26 cellular contexts compared by ENCODE assay signal in the genomic region with DNA sequence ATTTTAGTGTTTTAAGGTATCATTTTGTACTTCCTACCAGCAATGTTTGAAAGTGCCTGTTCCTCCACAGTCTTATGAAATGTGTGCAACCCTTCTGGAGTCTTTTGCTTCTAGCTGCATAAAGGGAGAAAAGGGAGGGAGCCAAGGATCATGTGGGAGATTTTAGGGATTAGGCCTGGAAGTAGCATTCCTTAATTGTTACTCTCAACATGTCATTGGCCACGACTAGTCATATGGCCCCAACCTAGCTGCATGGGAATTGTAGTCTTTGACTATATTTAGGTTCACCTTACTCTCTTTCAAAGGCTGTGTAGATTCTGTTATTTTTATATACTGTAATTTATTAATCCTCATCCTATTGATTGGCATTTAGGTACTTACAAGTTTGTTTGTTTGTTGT. TPM values are rescaled to one million over a fixed set of nuclear protein-coding genes. Genes with fewer than 3 reads are reported as not detected.
A peak's percentile ranks its signal among the peaks of the same experiment; 100 is the strongest.
DNase-seq lines count a peak whose midpoint lies in the region; ATAC-seq, FAIRE-seq and TF ChIP-seq lines count a peak whose summit lies in the region.
"Had no signal": no experiment of that assay in that cellular context is flagged by ENCODE, and none has a peak within 500 bp of the region (broad histone marks: within the 10 kb centered on the region; RNA-seq: fewer than 3 reads in every experiment).

No MANE protein-coding gene starts in this region.

- 33% methylated on average over 1 of the region's 1 CpG for WGBS in GM12878 (ENCODE audit: insufficient coverage, insufficient replicate concordance, low lambda C conversion rate, missing lambda C conversion rate)
- no CpG with 5 or more reads among the region's 1 CpG for WGBS in H9 (ENCODE audit: extremely low coverage, insufficient read length, low lambda C conversion rate)

- TF ChIP-seq RAD21 in GM12878 (IDR thresholded peaks at IDR 0.05; ENCODE audit: insufficient read depth, low read depth, low read length): no peak

- no peak overlapping the region for H3K27ac Mint-ChIP-seq in H9
- H3K27ac Mint-ChIP-seq: activated CD4-positive, alpha-beta T cell treated with anti-CD3 and anti-CD28 coated beads, Interleukin-2, amount 10 ng/mL, durations not matched to agents 24 days and 14 days; CD4-positive, alpha-beta memory T cell; stimulated activated memory B cell treated with anti-CD40 and anti-IgM and Interleukin-4, amounts not matched to agents 10 μg/mL and 1 μg/mL and 100 μg/mL, for 72 hours had no signal

- no peaks in the 10 kb centered on the region for H3K79me1 ChIP-seq in H9 (ENCODE audit: insufficient read depth, low read depth, low read length, poor library complexity, severe bottlenecking)

- BruUV-seq in GM12878 (replicated peaks; lab: Mats Ljungman, UMichigan): no TSS peak

- no peaks in the 10 kb centered on the region for H3K9me3 Mint-ChIP-seq in H9
- H3K9me3 Mint-ChIP-seq: activated CD4-positive, alpha-beta T cell treated with anti-CD3 and anti-CD28 coated beads, Interleukin-2, amount 10 ng/mL, durations not matched to agents 24 days and 14 days; CD4-positive, alpha-beta memory T cell; IgD-negative memory B cell; stimulated activated memory B cell treated with anti-CD40 and anti-IgM and Interleukin-4, amounts not matched to agents 10 μg/mL and 1 μg/mL and 100 μg/mL, for 72 hours had no signal

- peaks cover 7 to 51% (median 22%) of the 10 kb centered on the region in 3 experiments; a peak in 6 of 7 replicates for H3K36me3 Mint-ChIP-seq in H9 (ENCODE audit: insufficient read depth in 1 of 3, low read depth in 3 of 3)

- no peak overlapping the region for H2BK5ac ChIP-seq in H9 (ENCODE audit: insufficient read length, low read length)

- in situ Hi-C loops in GM12878 (cut with MboI): no loop called here

- SMC1A ChIA-PET in GM12878 (lab: Charles Lee; ENCODE audit: uncharacterized antibody, unreplicated experiment): interaction anchor here (0.6 to 4.4 kb wide), 2 partner anchors 243 to 307 kb away, joined by 3 to 135 read pairs; no protein-coding TSS in a partner anchor

- no peak overlapping the region for H4K8ac ChIP-seq in H9 (replicated peaks; ENCODE audit: insufficient read length, low read depth, low read length)

- H3K9ac ChIP-seq in GM12878 (ENCODE audit: control insufficient read depth, insufficient read depth, low read length) (no peak overlapping the region), H9 (ENCODE audit: extremely low read depth, insufficient read length, low read length) (no peak overlapping the region)

- no peak overlapping the region for H2BK20ac ChIP-seq in H9 (ENCODE audit: low read depth, low read length, poor library complexity, severe bottlenecking)

- RAD21 ChIA-PET in GM12878 (lab: Charles Lee; ENCODE audit: unreplicated experiment): interaction anchor here (0.6 to 3.8 kb wide), 3 partner anchors 19 to 244 kb away, joined by 3 to 160 read pairs (median 3); no protein-coding TSS in a partner anchor

- H3K79me2 ChIP-seq in GM12878 (ENCODE audit: control insufficient read depth, insufficient read depth, low read length) (no peaks in the 10 kb centered on the region), H9 (ENCODE audit: insufficient read depth, low read length) (no peaks in the 10 kb centered on the region)

- peak; percentile 41 for DNase-seq in AG08396 (ENCODE audit: low spot score)
- DNase-seq in HCEC 1CT: peak; percentile 56
- DNase-seq in GM12878 (ENCODE audit: low read depth, low spot score): no peak
- peak; percentile 35 for DNase-seq in myocyte (ENCODE audit: low read depth)
- no peak for DNase-seq in H9
- DNase-seq in left colon: no peak
- DNase-seq in activated naive CD4-positive, alpha-beta T cell treated with Interleukin-2 at 50 U/mL for 16 hours: no peak
- DNase-seq: activated CD4-positive, alpha-beta T cell treated with anti-CD3 and anti-CD28 coated beads, Interleukin-2, amount 10 ng/mL, durations not matched to agents 24 days and 14 days; activated CD8-positive, alpha-beta memory T cell treated with anti-CD3 and anti-CD28 coated beads, Interleukin-2, amount 50 U/mL, for 48 hours; activated effector memory CD4-positive, alpha-beta T cell treated with Interleukin-2 at 50 U/mL for 16 hours; adrenal gland; CD4-positive, alpha-beta memory T cell; DMS79; foreskin melanocyte; GOT3; left ventricle myocardium superior; NCI-H187; retina; tibial artery had no signal

- FAIRE-seq in GM12878 (lab: Jason Lieb, UNC): no peak
- FAIRE-seq: bronchial epithelial cell, endothelial cell of umbilical vein had no signal

- no peak overlapping the region for H4K5ac ChIP-seq in H9 (ENCODE audit: insufficient read length, low read depth, low read length)

- no peak overlapping the region for H3K4me2 ChIP-seq in GM12878 (ENCODE audit: control insufficient read depth, insufficient read depth)
- H3K4me2 ChIP-seq in H9 (ENCODE audit: insufficient read depth, insufficient read length, low read length): no peak overlapping the region

- no peak overlapping the region for H3K4ac ChIP-seq in H9 (ENCODE audit: low read depth, low read length)

- no peak overlapping the region for H2AK5ac ChIP-seq in H9 (ENCODE audit: insufficient read length, low read length)

- TF ChIP-seq CTCF in GM12878 (IDR thresholded peaks at IDR 0.05 in 2 of 3, conservative IDR thresholded peaks at IDR 0.05 in 1 of 3; ENCODE audit: control insufficient read depth in 2 of 3, extremely low read depth in 1 of 3, insufficient read depth in 1 of 3, low read depth in 3 of 3, low read length in 3 of 3) (no peak), H9 (conservative IDR thresholded peaks at IDR 0.05) (no peak)

- H3K27me3 Mint-ChIP-seq in H9 (ENCODE audit: low read depth): no peaks in the 10 kb centered on the region
- H3K27me3 Mint-ChIP-seq: activated CD4-positive, alpha-beta T cell treated with anti-CD3 and anti-CD28 coated beads, Interleukin-2, amount 10 ng/mL, durations not matched to agents 24 days and 14 days; CD4-positive, alpha-beta memory T cell; IgD-negative memory B cell; stimulated activated memory B cell treated with anti-CD40 and anti-IgM and Interleukin-4, amounts not matched to agents 10 μg/mL and 1 μg/mL and 100 μg/mL, for 72 hours had no signal

- CTCF ChIA-PET in GM12878 (lab: Yijun Ruan, JAX): interaction anchor here (0.7 to 12.2 kb wide), 3 partner anchors 12 to 245 kb away, joined by 4 to 319 read pairs (median 136); no protein-coding TSS in a partner anchor

- no peak overlapping the region for H3K56ac ChIP-seq in H9 (ENCODE audit: insufficient read length, low read depth, low read length)

- ATAC-seq in GM12878 (no peak), left colon (no peak), GM21619 (IDR thresholded peaks at IDR 0.05; ENCODE audit: unreplicated experiment) (no peak)
- ATAC-seq: left ventricle myocardium superior; stimulated activated memory B cell treated with anti-CD40 and anti-IgM and Interleukin-4, amounts not matched to agents 10 μg/mL and 1 μg/mL and 100 μg/mL, for 72 hours had no signal

- intact Hi-C loops in GM12878 (cut with micrococcal nuclease; ENCODE audit: unreplicated experiment): loop anchor here (5.0 kb wide), 1 partner anchor 181 kb away; no protein-coding TSS in a partner anchor
- intact Hi-C loops in left colon (cut with DNase I, micrococcal nuclease): no loop called here

- no peaks in the 10 kb centered on the region for H3K23me2 ChIP-seq in H9 (ENCODE audit: insufficient read length, low read depth, low read length, poor library complexity, severe bottlenecking)

- H3K4me3 Mint-ChIP-seq in H9: no peak overlapping the region
- H3K4me3 Mint-ChIP-seq: activated CD4-positive, alpha-beta T cell treated with anti-CD3 and anti-CD28 coated beads, Interleukin-2, amount 10 ng/mL, durations not matched to agents 24 days and 14 days; CD4-positive, alpha-beta memory T cell; IgD-negative memory B cell; stimulated activated memory B cell treated with anti-CD40 and anti-IgM and Interleukin-4, amounts not matched to agents 10 μg/mL and 1 μg/mL and 100 μg/mL, for 72 hours had no signal

- POLR2A ChIA-PET in GM12878 (lab: Charles Lee): no interaction called here

- H3K18ac ChIP-seq in H9 (ENCODE audit: insufficient read length, low read depth, low read length): no peak overlapping the region

- H2BK120ac ChIP-seq in H9 (ENCODE audit: low read depth, low read length, poor library complexity, severe bottlenecking): no peak overlapping the region

- H3K23ac ChIP-seq in H9 (ENCODE audit: insufficient read length, low read depth, low read length): no peak overlapping the region

- H3K36me3 ChIP-seq in GM12878 (ENCODE audit: control insufficient read depth in 2 of 2, insufficient read depth in 2 of 2, low read length in 1 of 2): no peaks in the 10 kb centered on the region; a peak in 1 of 4 replicates

- H3K4me1 ChIP-seq in GM12878 (ENCODE audit: control insufficient read depth, insufficient read depth, low read length): no peaks in the 10 kb centered on the region
- H3K4me1 ChIP-seq in H9 (ENCODE audit: insufficient read depth, low read length): peaks cover 2% of the 10 kb centered on the region; the same call in 1 of the 2 replicates
- H3K4me1 ChIP-seq: adrenal gland had no signal

- H3K27ac ChIP-seq in GM12878 (ENCODE audit: control insufficient read depth, insufficient read depth): no peak overlapping the region
- no peak overlapping the region for H3K27ac ChIP-seq in H9 (ENCODE audit: insufficient read length, low read depth, low read length)
- H3K27ac ChIP-seq: adrenal gland, HL-60, neutrophil had no signal

- no peak for TF ChIP-seq EP300 in GM12878 (IDR thresholded peaks at IDR 0.05; ENCODE audit: borderline replicate concordance in 1 of 2, control insufficient read depth in 1 of 2, low read depth in 2 of 2, low read length in 2 of 2)

- no peak overlapping the region for H2AFZ ChIP-seq in GM12878 (ENCODE audit: control insufficient read depth, low read depth, low read length)
- no peak overlapping the region for H2AFZ ChIP-seq in H9 (ENCODE audit: low read length)

- H3K4me1 Mint-ChIP-seq in H9: peaks cover 13% of the 10 kb centered on the region in 2 experiments
- H3K4me1 Mint-ChIP-seq: stimulated activated memory B cell treated with anti-CD40 and anti-IgM and Interleukin-4, amounts not matched to agents 10 μg/mL and 1 μg/mL and 100 μg/mL, for 72 hours had no signal

- no peak overlapping the region for H4K91ac ChIP-seq in H9 (ENCODE audit: insufficient read length, low read depth, low read length)

- H4K20me1 ChIP-seq in GM12878 (ENCODE audit: control insufficient read depth, insufficient read depth): no peaks in the 10 kb centered on the region
- H4K20me1 ChIP-seq in H9 (ENCODE audit: control insufficient read depth, insufficient read depth, insufficient read length): no peaks in the 10 kb centered on the region

- no peak overlapping the region for H3K4me3 ChIP-seq in GM12878
- H3K4me3 ChIP-seq: adrenal gland, tibial artery had no signal

- H3K9me3 ChIP-seq in GM12878 (replicated peaks; ENCODE audit: control insufficient read depth, insufficient read depth, low read length) (no peaks in the 10 kb centered on the region), H9 (ENCODE audit: control insufficient read depth, low read depth, low read length) (no peaks in the 10 kb centered on the region)
- H3K9me3 ChIP-seq: adrenal gland, neutrophil, tibial artery had no signal

- no peak overlapping the region for H3K14ac ChIP-seq in H9 (ENCODE audit: insufficient read depth, low read length)

- no peaks in the 10 kb centered on the region for H3K27me3 ChIP-seq in GM12878 (replicated peaks in 1 of 2; ENCODE audit: control insufficient read depth in 2 of 2, insufficient read depth in 2 of 2, low read length in 1 of 2)
- no peaks in the 10 kb centered on the region for H3K27me3 ChIP-seq in H9 (ENCODE audit: insufficient read depth, low read length)
- H3K27me3 ChIP-seq: adrenal gland, neutrophil, tibial artery had no signal

- H2BK12ac ChIP-seq in H9 (ENCODE audit: insufficient read length, low read depth, low read length): no peak overlapping the region

- H3T11ph ChIP-seq in H9 (ENCODE audit: low read length): no peak overlapping the region

- no peak overlapping the region for H2BK15ac ChIP-seq in H9 (ENCODE audit: low read depth, low read length)

- TF ChIP-seq POLR2A in GM12878 (IDR thresholded peaks at IDR 0.05; ENCODE audit: low read depth, low read length): no peak

RNA-seq across cellular contexts. Expression of a gene that starts 14.9 kb away (rescaled TPM):
- 1.1 and 1.9 TPM in 2 replicates for total RNA-seq in GM12878 (2013; cell fraction: nucleolus; rRNA removed)
- total RNA-seq in GM12878 (2014; rRNA removed): 19.0 and 25.1 TPM in 2 replicates
- total RNA-seq in GM12878 (2014; rRNA removed; fragmentation: Illumina TruSeq; extraction: Trizol): 18.5 and 20.8 TPM in 2 replicates
- total RNA-seq in GM12878 (2021): 38.4 and 43.6 TPM in 2 replicates
- polyA plus RNA-seq in GM12878 (2011; ENCODE audit: low read depth): 7.2 TPM
- 37.0 and 40.8 TPM in 2 replicates for polyA plus RNA-seq in GM12878 (2011; rRNA removed)
- polyA plus RNA-seq in GM12878 (2011; cell fraction: cytosol; rRNA removed): 29.0 TPM in 2 replicates
- polyA plus RNA-seq in GM12878 (2011; cell fraction: nucleus; rRNA removed): 9.0 and 10.1 TPM in 2 replicates
- 19.2 and 31.7 TPM in 2 replicates for polyA plus RNA-seq in GM12878 (2012)
- 42.3 and 45.3 TPM in 2 replicates for polyA plus RNA-seq in GM12878 (2014; fragmentation: Illumina TruSeq; extraction: Trizol)
- 1 to 10 TPM; 6.0 to 6.2 TPM for polyA plus RNA-seq in GM12878 (2014; fragmentation: Nextera tagmentation; extraction: Ambion mirVana)
- 34.5 and 35.5 TPM in 2 replicates for polyA plus RNA-seq in GM12878 (2014; rRNA removed)
- polyA plus RNA-seq in GM12878 (2016; fragmentation: Nextera tagmentation; extraction: Ambion mirVana): 10 to 100 TPM; 23.1 to 23.5 TPM
- 18.1 and 18.3 TPM in 2 replicates for polyA minus RNA-seq in GM12878 (2011; rRNA and poly(A)+ RNA removed)
- polyA minus RNA-seq in GM12878 (2011; cell fraction: cytosol; rRNA and poly(A)+ RNA removed): 13.1 and 15.2 TPM in 2 replicates
- polyA minus RNA-seq in GM12878 (2011; cell fraction: nucleus; rRNA and poly(A)+ RNA removed): 2.3 and 4.8 TPM in 2 replicates
- 155 and 207 TPM in 2 replicates for total RNA-seq in myocyte
- 240 TPM for polyA plus RNA-seq in myocyte (2012)
- 159 and 166 TPM in 2 replicates for total RNA-seq in H9 (2021)
- total RNA-seq in left colon: 100 to 1,000 TPM in 1 of 2 donors, 10 to 100 TPM in 1; 63.5 to 114 TPM

RNA-seq across cellular contexts. Expression of a gene that starts 31.8 kb away (rescaled TPM):
- 31.1 and 32.4 TPM in 2 replicates for total RNA-seq in GM12878 (2013; cell fraction: nucleolus; rRNA removed)
- 31.1 and 32.6 TPM in 2 replicates for total RNA-seq in GM12878 (2014; rRNA removed)
- 20.6 and 25.3 TPM in 2 replicates for total RNA-seq in GM12878 (2014; rRNA removed; fragmentation: Illumina TruSeq; extraction: Trizol)
- 38.3 and 39.0 TPM in 2 replicates for total RNA-seq in GM12878 (2021)
- polyA plus RNA-seq in GM12878 (2011; ENCODE audit: low read depth): 19.3 TPM
- 35.4 and 57.1 TPM in 2 replicates for polyA plus RNA-seq in GM12878 (2011; rRNA removed)
- polyA plus RNA-seq in GM12878 (2011; cell fraction: cytosol; rRNA removed): 47.8 and 61.9 TPM in 2 replicates
- polyA plus RNA-seq in GM12878 (2011; cell fraction: nucleus; rRNA removed): 35.6 and 51.9 TPM in 2 replicates
- polyA plus RNA-seq in GM12878 (2012): 20.8 and 20.9 TPM in 2 replicates
- 28.4 and 34.4 TPM in 2 replicates for polyA plus RNA-seq in GM12878 (2014; fragmentation: Illumina TruSeq; extraction: Trizol)
- 10 to 100 TPM; 30.4 to 44.8 TPM for polyA plus RNA-seq in GM12878 (2014; fragmentation: Nextera tagmentation; extraction: Ambion mirVana)
- 26.7 and 28.7 TPM in 2 replicates for polyA plus RNA-seq in GM12878 (2014; rRNA removed)
- 10 to 100 TPM; 31.4 to 39.2 TPM for polyA plus RNA-seq in GM12878 (2016; fragmentation: Nextera tagmentation; extraction: Ambion mirVana)
- 44.6 and 50.3 TPM in 2 replicates for polyA minus RNA-seq in GM12878 (2011; rRNA and poly(A)+ RNA removed)
- 15.6 and 23.2 TPM in 2 replicates for polyA minus RNA-seq in GM12878 (2011; cell fraction: cytosol; rRNA and poly(A)+ RNA removed)
- 33.2 and 41.0 TPM in 2 replicates for polyA minus RNA-seq in GM12878 (2011; cell fraction: nucleus; rRNA and poly(A)+ RNA removed)
- 83.2 and 89.8 TPM in 2 replicates for total RNA-seq in myocyte
- 87.9 TPM for polyA plus RNA-seq in myocyte (2012)
- 51.8 and 55.0 TPM in 2 replicates for total RNA-seq in H9 (2021)
- 10 to 100 TPM; 90.3 to 94.6 TPM for total RNA-seq in left colon

RNA-seq across cellular contexts. Expression of a gene that starts 31.8 kb away (rescaled TPM):
- total RNA-seq in GM12878 (2013; cell fraction: nucleolus; rRNA removed): 12.2 and 15.0 TPM in 2 replicates
- total RNA-seq in GM12878 (2014; rRNA removed) (3.7 and 3.8 TPM in 2 replicates), GM12878 (2014; rRNA removed; fragmentation: Illumina TruSeq; extraction: Trizol) (2.7 and 3.0 TPM in 2 replicates), GM12878 (2021) (5.3 and 6.7 TPM in 2 replicates), myocyte (3.5 and 4.7 TPM in 2 replicates), H9 (2021) (6.6 and 7.7 TPM in 2 replicates), left colon (10 to 100 TPM; 13.2 to 16.7 TPM)
- polyA plus RNA-seq in GM12878 (2011; ENCODE audit: low read depth): 1.1 TPM
- polyA plus RNA-seq in GM12878 (2011; rRNA removed) (3.2 and 3.7 TPM in 2 replicates), GM12878 (2014; fragmentation: Illumina TruSeq; extraction: Trizol) (0.87 and 1.7 TPM in 2 replicates), GM12878 (2014; fragmentation: Nextera tagmentation; extraction: Ambion mirVana) (under 1 TPM; 0.11 to 0.13 TPM), GM12878 (2014; rRNA removed) (2.3 and 2.9 TPM in 2 replicates), GM12878 (2016; fragmentation: Nextera tagmentation; extraction: Ambion mirVana) (1 to 10 TPM; 1.9 to 2.1 TPM)
- polyA plus RNA-seq in GM12878 (2011; cell fraction: cytosol; rRNA removed): 4.1 and 5.2 TPM in 2 replicates
- polyA plus RNA-seq in GM12878 (2011; cell fraction: nucleus; rRNA removed): 5.1 and 6.4 TPM in 2 replicates
- polyA plus RNA-seq in GM12878 (2012): 0.72 and 1.0 TPM in 2 replicates
- polyA minus RNA-seq in GM12878 (2011; rRNA and poly(A)+ RNA removed): 21.1 and 21.9 TPM in 2 replicates
- 4.8 and 5.7 TPM in 2 replicates for polyA minus RNA-seq in GM12878 (2011; cell fraction: cytosol; rRNA and poly(A)+ RNA removed)
- polyA minus RNA-seq in GM12878 (2011; cell fraction: nucleus; rRNA and poly(A)+ RNA removed): 12.3 and 22.7 TPM in 2 replicates
- 1.8 TPM for polyA plus RNA-seq in myocyte (2012)

Comparison
In these comparisons a context has a peak if more than half of its experiments do, and no peak if none do; other contexts are left out.
1. DNase-seq: peak in AG08396 (single experiment), HCEC 1CT (single experiment) and myocyte (single experiment); none in GM12878 (single experiment), H9 (single experiment), left colon (0 of 2) and activated naive CD4-positive, alpha-beta T cell treated with Interleukin-2 at 50 U/mL for 16 hours (single experiment).